In genomic region chr1:167499106-167499505, GRCh38 we compare ENCODE assay signal across 15 cellular contexts. TPM values are rescaled to one million over a fixed set of nuclear protein-coding genes. Genes with fewer than 3 reads are reported as not detected.
A peak's percentile ranks its signal among the peaks of the same experiment; 100 is the strongest.
DNase-seq lines count a peak whose midpoint lies in the region; ATAC-seq and TF ChIP-seq lines count a peak whose summit lies in the region.
"Had no signal": no experiment of that assay in that cellular context is flagged by ENCODE, and none has a peak within 500 bp of the region (broad histone marks: within the 10 kb centered on the region; RNA-seq: fewer than 3 reads in every experiment).

No MANE protein-coding gene starts in this region.

- no peaks in the 10 kb centered on the region for H3K27me3 ChIP-seq in neural progenitor cell
- H3K27me3 ChIP-seq: colonic mucosa, upper lobe of right lung had no signal

- POLR2A ChIA-PET in activated CD4-positive, alpha-beta memory T cell treated with anti-CD3 and anti-CD28 coated beads for 36 hours (lab: Charles Lee), result interaction anchor here (1.9 to 6.2 kb wide), 4 partner anchors 17 to 279 kb away, joined by 14 to 115 read pairs (median 28); partner anchors contain the start of genes CD247 and POU2F1

- intact Hi-C loops in activated CD4-positive, alpha-beta memory T cell treated with anti-CD3 and anti-CD28 coated beads for 36 hours (cut with micrococcal nuclease), result loop anchor here (1.0 to 5.0 kb wide), 3 partner anchors 16 to 128 kb away; no protein-coding TSS in a partner anchor

- H3K27ac Mint-ChIP-seq in activated T-cell treated with anti-CD3 and anti-CD28 coated beads, Interleukin-2, amount 50 U/mL, for 24 hours, result peak overlapping the region; percentile 99
- H3K27ac Mint-ChIP-seq in activated CD4-positive, alpha-beta memory T cell treated with anti-CD3 and anti-CD28 coated beads for 36 hours, result peak overlapping the region; percentile 87
- no peak overlapping the region for H3K27ac Mint-ChIP-seq in neural progenitor cell

- H3K79me2 ChIP-seq in neural progenitor cell (ENCODE audit: low read depth), result no peaks in the 10 kb centered on the region

- no peak overlapping the region for H3K4me3 ChIP-seq in neural progenitor cell
- H3K4me3 ChIP-seq: colonic mucosa, GM23248, upper lobe of right lung had no signal

- CTCF ChIA-PET in activated CD4-positive, alpha-beta memory T cell treated with anti-CD3 and anti-CD28 coated beads for 36 hours (lab: Charles Lee), result interaction anchor here (0.7 to 5.9 kb wide), 17 partner anchors 9 to 279 kb away, joined by 3 to 60 read pairs (median 5); partner anchors contain the start of genes CD247 and POU2F1

- peak; percentile 3 for ATAC-seq in HG02973 (IDR thresholded peaks at IDR 0.05; ENCODE audit: unreplicated experiment)
- peak; percentile 41 for ATAC-seq in stimulated activated naive CD8-positive, alpha-beta T cell treated with anti-CD3 and anti-CD28 coated beads, Interleukin-15, Interleukin-2, amounts not matched to agents 100 U/mL and 50 U/mL, for 24 hours
- ATAC-seq: right cardiac atrium, upper lobe of right lung had no signal

- H3K9me3 ChIP-seq in neural progenitor cell (ENCODE audit: low read depth), result no peaks in the 10 kb centered on the region
- H3K9me3 ChIP-seq: colonic mucosa, upper lobe of right lung had no signal

- no peak overlapping the region for H3K4me2 ChIP-seq in neural progenitor cell

- H3K9ac ChIP-seq in neural progenitor cell, result no peak overlapping the region
- H3K9ac ChIP-seq: GM23248 had no signal

- H3K4me1 ChIP-seq in neural progenitor cell, result peaks cover 30% of the 10 kb centered on the region
- H3K4me1 ChIP-seq: colonic mucosa, upper lobe of right lung had no signal

- peaks cover 15% of the 10 kb centered on the region for H3F3A ChIP-seq in neural progenitor cell (ENCODE audit: low read depth)

- no peak overlapping the region for H3K27ac ChIP-seq in neural progenitor cell
- H3K27ac ChIP-seq: colonic mucosa, GM23248, upper lobe of right lung had no signal

- peak; percentile 49 for DNase-seq in activated T-cell treated with anti-CD3 and anti-CD28 coated beads, Interleukin-2, amount 50 U/mL, for 24 hours
- DNase-seq in activated T-cell treated with anti-CD3 and anti-CD28 coated beads for 4 hours (no peak), NCI-H526 (lab: John Stamatoyannopoulos, UW) (no peak), neural progenitor cell (ENCODE audit: low spot score) (no peak), iPS-NIHi11 (ENCODE audit: low spot score) (no peak)
- DNase-seq in activated CD4-positive, alpha-beta memory T cell treated with anti-CD3 and anti-CD28 coated beads for 36 hours, result no peak
- no peak for DNase-seq in stimulated activated naive CD8-positive, alpha-beta T cell treated with anti-CD3 and anti-CD28 coated beads, Interleukin-15, Interleukin-2, amounts not matched to agents 100 U/mL and 50 U/mL, for 24 hours
- DNase-seq: colonic mucosa, GM23248, right cardiac atrium, upper lobe of right lung had no signal

- peaks cover 91% of the 10 kb centered on the region for H3K36me3 Mint-ChIP-seq in activated T-cell treated with anti-CD3 and anti-CD28 coated beads, Interleukin-2, amount 50 U/mL, for 24 hours (ENCODE audit: low read depth)
- peaks cover 20% of the 10 kb centered on the region for H3K36me3 Mint-ChIP-seq in activated CD4-positive, alpha-beta memory T cell treated with anti-CD3 and anti-CD28 coated beads for 36 hours
- no peaks in the 10 kb centered on the region for H3K36me3 Mint-ChIP-seq in neural progenitor cell

- H3K9me3 Mint-ChIP-seq in activated T-cell treated with anti-CD3 and anti-CD28 coated beads, Interleukin-2, amount 50 U/mL, for 24 hours, result no peaks in the 10 kb centered on the region
- H3K9me3 Mint-ChIP-seq in activated CD4-positive, alpha-beta memory T cell treated with anti-CD3 and anti-CD28 coated beads for 36 hours, result no peaks in the 10 kb centered on the region
- no peaks in the 10 kb centered on the region for H3K9me3 Mint-ChIP-seq in neural progenitor cell

- no peak overlapping the region for H2AFZ ChIP-seq in neural progenitor cell (replicated peaks)
- H2AFZ ChIP-seq: GM23248 had no signal

- H3K36me3 ChIP-seq in neural progenitor cell, result no peaks in the 10 kb centered on the region
- H3K36me3 ChIP-seq: colonic mucosa, upper lobe of right lung had no signal

- no peaks in the 10 kb centered on the region for H4K20me1 ChIP-seq in neural progenitor cell (ENCODE audit: low read depth)

- no peak for TF ChIP-seq CTCF in neural progenitor cell (IDR thresholded peaks at IDR 0.05)

- H3K4me1 Mint-ChIP-seq in activated T-cell treated with anti-CD3 and anti-CD28 coated beads, Interleukin-2, amount 50 U/mL, for 24 hours (ENCODE audit: low read depth), result peaks cover 100% of the 10 kb centered on the region
- peaks cover 99% of the 10 kb centered on the region for H3K4me1 Mint-ChIP-seq in activated CD4-positive, alpha-beta memory T cell treated with anti-CD3 and anti-CD28 coated beads for 36 hours (ENCODE audit: low read depth)
- peaks cover 59% of the 10 kb centered on the region for H3K4me1 Mint-ChIP-seq in neural progenitor cell

- H3K4me3 Mint-ChIP-seq in activated T-cell treated with anti-CD3 and anti-CD28 coated beads, Interleukin-2, amount 50 U/mL, for 24 hours, result peak overlapping the region; percentile 74
- H3K4me3 Mint-ChIP-seq in activated CD4-positive, alpha-beta memory T cell treated with anti-CD3 and anti-CD28 coated beads for 36 hours, result no peak overlapping the region
- H3K4me3 Mint-ChIP-seq in neural progenitor cell, result no peak overlapping the region

- H3K27me3 Mint-ChIP-seq in activated T-cell treated with anti-CD3 and anti-CD28 coated beads, Interleukin-2, amount 50 U/mL, for 24 hours, result no peaks in the 10 kb centered on the region
- no peaks in the 10 kb centered on the region for H3K27me3 Mint-ChIP-seq in activated CD4-positive, alpha-beta memory T cell treated with anti-CD3 and anti-CD28 coated beads for 36 hours
- peaks cover 4% of the 10 kb centered on the region for H3K27me3 Mint-ChIP-seq in neural progenitor cell (ENCODE audit: insufficient read depth, low read depth)

RNA-seq across cellular contexts. Expression of gene CD247, which starts 19.2 kb away (rescaled TPM):
- total RNA-seq in activated CD4-positive, alpha-beta memory T cell treated with anti-CD3 and anti-CD28 coated beads for 36 hours, result 100 to 1,000 TPM; 105 to 114 TPM
- 1.3 and 1.5 TPM in 2 replicates for total RNA-seq in neural progenitor cell (ENCODE audit: low replicate concordance)
- total RNA-seq: fibroblast of lung, GM23248, LHCN-M2, RPMI7951 had no signal

RNA-seq across cellular contexts. Expression of gene CREG1, which starts 54.5 kb away (rescaled TPM):
- total RNA-seq in activated CD4-positive, alpha-beta memory T cell treated with anti-CD3 and anti-CD28 coated beads for 36 hours, result 10 to 100 TPM; 13.5 to 14.6 TPM
- 55.6 and 64.2 TPM in 2 replicates for total RNA-seq in neural progenitor cell (ENCODE audit: low replicate concordance)

Comparison
In these comparisons a context has a peak if more than half of its experiments do, and no peak if none do; other contexts are left out.
1. RNA of gene CD247, which starts 19.2 kb away (total RNA-seq): 105 to 114 TPM in activated CD4-positive, alpha-beta memory T cell treated with anti-CD3 and anti-CD28 coated beads for 36 hours; 1.3 to 1.5 TPM in neural progenitor cell; every median in the first group is over 10 times any median in the second.